11 cellular contexts compared by ENCODE assay signal in genomic region chr10:44008270-44008916, GRCh38.
DNase-seq lines count a peak whose midpoint lies in the region; ATAC-seq and TF ChIP-seq lines count a peak whose summit lies in the region.
"Had no signal": no experiment of that assay in that cellular context is flagged by ENCODE, and none has a peak within 500 bp of the region (broad histone marks: within the 10 kb centered on the region; RNA-seq: fewer than 3 reads in every experiment).

No MANE protein-coding gene starts in this region.

- no peak overlapping the region for H3K18ac ChIP-seq in mesendoderm (ENCODE audit: low read length)

- no peak overlapping the region for H3K56ac ChIP-seq in mesendoderm (ENCODE audit: low read length)

- no peak overlapping the region for H4K5ac ChIP-seq in mesendoderm (ENCODE audit: low read length)

- no peaks in the 10 kb centered on the region for H3K9me3 ChIP-seq in transverse colon
- H3K9me3 ChIP-seq in HAP-1 = no peaks in the 10 kb centered on the region

- peaks cover 2% of the 10 kb centered on the region for H3K4me1 ChIP-seq in mesendoderm (ENCODE audit: control insufficient read depth, low read depth, low read length)
- no peaks in the 10 kb centered on the region for H3K4me1 ChIP-seq in transverse colon
- no peaks in the 10 kb centered on the region for H3K4me1 ChIP-seq in HAP-1

- no peak overlapping the region for H3K4ac ChIP-seq in mesendoderm (ENCODE audit: low read depth, low read length)

- H3K4me3 ChIP-seq in mesendoderm (ENCODE audit: low read length) (no peak overlapping the region), transverse colon (no peak overlapping the region), HAP-1 (no peak overlapping the region)
- H3K4me3 ChIP-seq: cardiac muscle cell, PC-9 had no signal

- TF ChIP-seq EP300 in transverse colon (IDR thresholded peaks at IDR 0.05; ENCODE audit: low read depth) = no peak

- no peaks in the 10 kb centered on the region for H3K79me1 ChIP-seq in mesendoderm (ENCODE audit: low read length)

- no peak for TF ChIP-seq CTCF in transverse colon (IDR thresholded peaks at IDR 0.05)

- no peak overlapping the region for H2BK15ac ChIP-seq in mesendoderm (replicated peaks; ENCODE audit: low read depth)

- H3K27me3 ChIP-seq in mesendoderm (ENCODE audit: insufficient read depth, low read length, poor library complexity) = no peaks in the 10 kb centered on the region
- H3K27me3 ChIP-seq in transverse colon = no peaks in the 10 kb centered on the region
- H3K27me3 ChIP-seq in HAP-1 (ENCODE audit: low read depth) = no peaks in the 10 kb centered on the region
- H3K27me3 ChIP-seq: cardiac muscle cell had no signal

- no peak overlapping the region for H2AK5ac ChIP-seq in mesendoderm (ENCODE audit: low read length)

- H4K8ac ChIP-seq in mesendoderm (ENCODE audit: low read depth, low read length) = no peak overlapping the region

- H3K36me3 ChIP-seq in mesendoderm (ENCODE audit: control insufficient read depth, insufficient read depth, low read length) (no peaks in the 10 kb centered on the region), transverse colon (no peaks in the 10 kb centered on the region), HAP-1 (replicated peaks) (no peaks in the 10 kb centered on the region)
- H3K36me3 ChIP-seq: cardiac muscle cell had no signal

- in situ Hi-C loops in transverse colon (cut with MboI; ENCODE audit: low pct_ligation_motif_present in 1 of 4, low pct_unique_long_range_greater_than_20kb in 1 of 4, low sequenced_read_pairs in 3 of 4) = no loop called here
- in situ Hi-C loops in HAP-1 (cut with MboI; ENCODE audit: low sequenced_read_pairs) = no loop called here

- no peak overlapping the region for H2BK120ac ChIP-seq in mesendoderm (ENCODE audit: low read depth, low read length)

- no peak overlapping the region for H2BK5ac ChIP-seq in mesendoderm (ENCODE audit: low read length)

- WGBS in mesendoderm (ENCODE audit: extremely low coverage, insufficient coverage, low lambda C conversion rate) = no CpG with 5 or more reads among the region's 10 CpGs
- WGBS in transverse colon (ENCODE audit: low coverage in 1 of 2), 2 donors = 75% methylated on average over 4 to 10 of the region's 10 CpGs

- peak; percentile 57 for ATAC-seq in GM18511 (IDR thresholded peaks at IDR 0.05; ENCODE audit: unreplicated experiment)
- ATAC-seq in HG02678 (IDR thresholded peaks at IDR 0.05; ENCODE audit: unreplicated experiment) = peak; percentile 44

- H3K27ac ChIP-seq in mesendoderm (ENCODE audit: low read depth, low read length) (no peak overlapping the region), transverse colon (no peak overlapping the region)
- H3K27ac ChIP-seq: cardiac muscle cell, PC-9 had no signal

- H3K9ac ChIP-seq in mesendoderm (ENCODE audit: low read length) = no peak overlapping the region

- no peak for TF ChIP-seq POLR2A in transverse colon (IDR thresholded peaks at IDR 0.05)

- no peak overlapping the region for H3K4me2 ChIP-seq in mesendoderm (ENCODE audit: low read length)
- H3K4me2 ChIP-seq: PC-9 had no signal

- peak; percentile 40 for DNase-seq in RKO (ENCODE audit: low spot score)
- peak; percentile 72 for DNase-seq in mesendoderm
- no peak for DNase-seq in transverse colon
- no peak for DNase-seq in NCI-H2171 (lab: John Stamatoyannopoulos, UW)
- DNase-seq in COLO829 (ENCODE audit: low spot score) = no peak
- DNase-seq in HAP-1 (ENCODE audit: low spot score in 2 of 2) = no peak
- DNase-seq: activated CD4-positive, alpha-beta T cell treated with anti-CD3 and anti-CD28 coated beads for 48 hours; PC-9 had no signal

- H3K79me2 ChIP-seq in mesendoderm (ENCODE audit: control insufficient read depth, insufficient read depth, low read length) = no peaks in the 10 kb centered on the region

- no peak overlapping the region for H3K23ac ChIP-seq in mesendoderm (ENCODE audit: low read length)

- intact Hi-C loops in transverse colon (cut with DNase I; ENCODE audit: low total_unique reads) = no loop called here

Comparison
In these comparisons a context has a peak if more than half of its experiments do, and no peak if none do; other contexts are left out.
1. DNase-seq: peak in RKO (single experiment) and mesendoderm (single experiment); none in transverse colon (single experiment), NCI-H2171 (single experiment), COLO829 (single experiment) and HAP-1 (0 of 2).